8 cellular contexts compared by ENCODE assay signal in genomic region chr15:27017168-27017809, GRCh38. TPM values are rescaled to one million over a fixed set of nuclear protein-coding genes. Genes with fewer than 3 reads are reported as not detected.
DNase-seq lines count a peak whose midpoint lies in the region; ATAC-seq lines count a peak whose summit lies in the region.

No MANE protein-coding gene starts in this region.

- H3K4me1 Mint-ChIP-seq in activated CD8-positive, alpha-beta memory T cell treated with anti-CD3 and anti-CD28 coated beads, Interleukin-2, amount 10 ng/mL, durations not matched to agents 7 days and 5 days: no peaks in the 10 kb centered on the region
- no peaks in the 10 kb centered on the region for H3K4me1 Mint-ChIP-seq in activated T-cell treated with anti-CD3 and anti-CD28 coated beads, Interleukin-2, amount 50 U/mL, for 72 hours (ENCODE audit: low read depth)

- H3K9me3 Mint-ChIP-seq in activated CD8-positive, alpha-beta memory T cell treated with anti-CD3 and anti-CD28 coated beads, Interleukin-2, amount 10 ng/mL, durations not matched to agents 7 days and 5 days (ENCODE audit: low read depth): peaks cover 2% of the 10 kb centered on the region
- peaks cover 1 to 9% of the 10 kb centered on the region in 2 donors for H3K9me3 Mint-ChIP-seq in activated T-cell treated with anti-CD3 and anti-CD28 coated beads, Interleukin-2, amount 50 U/mL, for 72 hours

- no peaks in the 10 kb centered on the region for H3K27me3 Mint-ChIP-seq in activated CD8-positive, alpha-beta memory T cell treated with anti-CD3 and anti-CD28 coated beads, Interleukin-2, amount 10 ng/mL, durations not matched to agents 7 days and 5 days
- H3K27me3 Mint-ChIP-seq in activated T-cell treated with anti-CD3 and anti-CD28 coated beads, Interleukin-2, amount 50 U/mL, for 72 hours (ENCODE audit: low read depth): no peaks in the 10 kb centered on the region

- H3K36me3 Mint-ChIP-seq in activated CD8-positive, alpha-beta memory T cell treated with anti-CD3 and anti-CD28 coated beads, Interleukin-2, amount 10 ng/mL, durations not matched to agents 7 days and 5 days: no peaks in the 10 kb centered on the region
- H3K36me3 Mint-ChIP-seq in activated T-cell treated with anti-CD3 and anti-CD28 coated beads, Interleukin-2, amount 50 U/mL, for 72 hours (ENCODE audit: insufficient read depth in 2 of 2): peaks cover 0 to 7% of the 10 kb centered on the region in 2 donors

- no peak for ATAC-seq in activated CD8-positive, alpha-beta memory T cell treated with anti-CD3 and anti-CD28 coated beads, Interleukin-2, amount 10 ng/mL, durations not matched to agents 7 days and 5 days
- ATAC-seq in HG02885 (IDR thresholded peaks at IDR 0.05; ENCODE audit: poor library complexity, unreplicated experiment): peak; percentile 74
- ATAC-seq in activated T-cell treated with anti-CD3 and anti-CD28 coated beads, Interleukin-2, amount 50 U/mL, for 72 hours (replicated peaks in 1 of 2): no peak
- ATAC-seq in stimulated activated naive CD8-positive, alpha-beta T cell treated with anti-CD3 and anti-CD28 coated beads, Interleukin-15, Interleukin-2, amounts not matched to agents 100 U/mL and 50 U/mL, for 24 hours: no peak
- no peak for ATAC-seq in HG02763 (IDR thresholded peaks at IDR 0.05; ENCODE audit: unreplicated experiment)

- peak; percentile 61 for DNase-seq in activated CD8-positive, alpha-beta memory T cell treated with anti-CD3 and anti-CD28 coated beads, Interleukin-2, amount 10 ng/mL, durations not matched to agents 7 days and 5 days
- DNase-seq in activated CD8-positive, alpha-beta memory T cell treated with anti-CD3 and anti-CD28 coated beads, Interleukin-2, amount 50 U/mL, for 4 hours: no peak
- peak; percentile 39 for DNase-seq in NCI-H345 treated with DMSO at 0.1 percent for 48 hours (lab: John Stamatoyannopoulos, UW; ENCODE audit: unreplicated experiment)
- DNase-seq in activated T-cell treated with anti-CD3 and anti-CD28 coated beads, Interleukin-2, amount 50 U/mL, for 72 hours: peak; percentile 29 to 47
- DNase-seq in hippocampal formation (lab: John Stamatoyannopoulos, UW): peak; percentile 20 to 26
- DNase-seq in stimulated activated naive CD8-positive, alpha-beta T cell treated with anti-CD3 and anti-CD28 coated beads, Interleukin-15, Interleukin-2, amounts not matched to agents 100 U/mL and 50 U/mL, for 24 hours: peak; percentile 19

- CTCF ChIA-PET in activated CD8-positive, alpha-beta memory T cell treated with anti-CD3 and anti-CD28 coated beads, Interleukin-2, amount 10 ng/mL, durations not matched to agents 7 days and 5 days (lab: Charles Lee): interaction anchor here (1.7 kb wide), 1 partner anchor 126 kb away, joined by 5 read pairs; no protein-coding TSS in a partner anchor

- H3K4me3 Mint-ChIP-seq in activated CD8-positive, alpha-beta memory T cell treated with anti-CD3 and anti-CD28 coated beads, Interleukin-2, amount 10 ng/mL, durations not matched to agents 7 days and 5 days: no peak overlapping the region
- H3K4me3 Mint-ChIP-seq in activated T-cell treated with anti-CD3 and anti-CD28 coated beads, Interleukin-2, amount 50 U/mL, for 72 hours: no peak overlapping the region

- no peak overlapping the region for H3K27ac Mint-ChIP-seq in activated CD8-positive, alpha-beta memory T cell treated with anti-CD3 and anti-CD28 coated beads, Interleukin-2, amount 10 ng/mL, durations not matched to agents 7 days and 5 days
- H3K27ac Mint-ChIP-seq in activated T-cell treated with anti-CD3 and anti-CD28 coated beads, Interleukin-2, amount 50 U/mL, for 72 hours: no peak overlapping the region

RNA-seq across cellular contexts. Expression of gene GABRG3, which starts 46.3 kb away (rescaled TPM):
- total RNA-seq in activated CD8-positive, alpha-beta memory T cell treated with anti-CD3 and anti-CD28 coated beads, Interleukin-2, amount 10 ng/mL, durations not matched to agents 7 days and 5 days: not detected
- not detected for total RNA-seq in activated T-cell treated with anti-CD3 and anti-CD28 coated beads, Interleukin-2, amount 50 U/mL, for 72 hours
